ENCODE assay signal across 8 cellular contexts in genomic region chr22:49930596-49931412, GRCh38. TPM values are rescaled to one million over a fixed set of nuclear protein-coding genes. Genes with fewer than 3 reads are reported as not detected.
A peak's percentile ranks its signal among the peaks of the same experiment; 100 is the strongest.
DNase-seq lines count a peak whose midpoint lies in the region; ATAC-seq and TF ChIP-seq lines count a peak whose summit lies in the region.

No MANE protein-coding gene starts in this region.

- H3F3A ChIP-seq in DOHH2 (ENCODE audit: control insufficient read depth, insufficient read depth) = peaks cover 40% of the 10 kb centered on the region

- H3K27me3 ChIP-seq in DOHH2 (ENCODE audit: control insufficient read depth, low read length) (no peaks in the 10 kb centered on the region), psoas muscle (ENCODE audit: insufficient read depth in 3 of 3, low read length in 2 of 3) (peaks cover 0 to 5% (median 0%) of the 10 kb centered on the region in 3 donors)

- no peaks in the 10 kb centered on the region for H3K9me3 Mint-ChIP-seq in HFFc6
- H3K9me3 Mint-ChIP-seq in activated naive CD4-positive, alpha-beta T cell treated with anti-CD3 and anti-CD28 coated beads for 36 hours = no peaks in the 10 kb centered on the region

- H3K36me3 Mint-ChIP-seq in HFFc6 (ENCODE audit: low read depth) = no peaks in the 10 kb centered on the region
- H3K36me3 Mint-ChIP-seq in activated naive CD4-positive, alpha-beta T cell treated with anti-CD3 and anti-CD28 coated beads for 36 hours (ENCODE audit: low read depth) = peaks cover 8% of the 10 kb centered on the region

- H3K4me3 Mint-ChIP-seq in HFFc6 = no peak overlapping the region
- peak overlapping the region; percentile 27 for H3K4me3 Mint-ChIP-seq in activated naive CD4-positive, alpha-beta T cell treated with anti-CD3 and anti-CD28 coated beads for 36 hours

- H3K4me1 Mint-ChIP-seq in HFFc6 (ENCODE audit: low read depth) = peaks cover 7% of the 10 kb centered on the region
- peaks cover 46% of the 10 kb centered on the region for H3K4me1 Mint-ChIP-seq in activated naive CD4-positive, alpha-beta T cell treated with anti-CD3 and anti-CD28 coated beads for 36 hours (ENCODE audit: low read depth)

- CTCF ChIA-PET in activated naive CD4-positive, alpha-beta T cell treated with anti-CD3 and anti-CD28 coated beads for 36 hours (lab: Charles Lee) = interaction anchor here (0.6 to 2.1 kb wide), 18 partner anchors 27 to 260 kb away, joined by 3 to 36 read pairs (median 4); no protein-coding TSS in a partner anchor

- H3K27ac ChIP-seq in DOHH2 (ENCODE audit: low read depth, low read length) (peak overlapping the region; percentile 91), psoas muscle (peak overlapping the region; percentile 19)

- peak; percentile 36 to 59 (median 50) for ATAC-seq in psoas muscle
- no peak for ATAC-seq in GM18517 (IDR thresholded peaks at IDR 0.05; ENCODE audit: unreplicated experiment)

- intact Hi-C loops in activated naive CD4-positive, alpha-beta T cell treated with anti-CD3 and anti-CD28 coated beads for 36 hours (cut with micrococcal nuclease) = loop anchor here (1.0 to 5.0 kb wide), 6 partner anchors 13 to 271 kb away; partner anchors contain the start of genes ALG12, CRELD2 and SELENOO
- intact Hi-C loops in psoas muscle (cut with DNase I) = loop anchor here (1.0 to 10.0 kb wide), 3 partner anchors 62 to 276 kb away; partner anchors contain the start of gene SELENOO (in 1 of the 2)

- WGBS in psoas muscle, 3 donors = 41 to 53% (median 51%) methylated on average over 14 of the region's 14 CpGs

- H3K27ac Mint-ChIP-seq in HFFc6 = no peak overlapping the region
- peak overlapping the region; percentile 67 for H3K27ac Mint-ChIP-seq in activated naive CD4-positive, alpha-beta T cell treated with anti-CD3 and anti-CD28 coated beads for 36 hours

- peaks cover 19% of the 10 kb centered on the region for H3K79me2 ChIP-seq in DOHH2 (ENCODE audit: control insufficient read depth, low read length)

- H3K4me2 ChIP-seq in DOHH2 (ENCODE audit: low read length) = peak overlapping the region; percentile 97

- H3K4me3 ChIP-seq in DOHH2 (ENCODE audit: low read length) (peak overlapping the region; percentile 74), psoas muscle (no peak overlapping the region)

- no peaks in the 10 kb centered on the region for H3K9me2 ChIP-seq in DOHH2 (replicated peaks; ENCODE audit: control insufficient read depth, low read length)

- TF ChIP-seq CTCF in DOHH2 (IDR thresholded peaks at IDR 0.05; ENCODE audit: low read depth, low read length, poor library complexity, severe bottlenecking) (peak; percentile 87), HFFc6 (IDR thresholded peaks at IDR 0.05) (peak; percentile 71), psoas muscle (IDR thresholded peaks at IDR 0.05) (peak; percentile 66)

- peaks cover 1% of the 10 kb centered on the region; the same call in 1 of the 2 replicates for H3K27me3 Mint-ChIP-seq in HFFc6 (ENCODE audit: insufficient read depth)
- no peaks in the 10 kb centered on the region for H3K27me3 Mint-ChIP-seq in activated naive CD4-positive, alpha-beta T cell treated with anti-CD3 and anti-CD28 coated beads for 36 hours (ENCODE audit: low read depth)

- H4K20me1 ChIP-seq in DOHH2 (ENCODE audit: control insufficient read depth, insufficient read depth, low read depth, low read length) = no peaks in the 10 kb centered on the region

- peaks cover 75% of the 10 kb centered on the region for H3K4me1 ChIP-seq in DOHH2 (ENCODE audit: control insufficient read depth, low read length)
- H3K4me1 ChIP-seq in psoas muscle = peaks cover 43% of the 10 kb centered on the region

- H3K36me3 ChIP-seq in DOHH2 (ENCODE audit: control insufficient read depth, low read length) = peaks cover 34% of the 10 kb centered on the region
- peaks cover 0 to 11% of the 10 kb centered on the region in 2 donors for H3K36me3 ChIP-seq in psoas muscle (ENCODE audit: insufficient read depth in 1 of 2, low read depth in 1 of 2)

- DNase-seq in HFFc6 (peak; percentile 66), NOMO-1 treated with DMSO at 0.1 percent for 48 hours (lab: John Stamatoyannopoulos, UW; ENCODE audit: unreplicated experiment) (peak; percentile 90), glomerular endothelial cell (ENCODE audit: extremely low read depth, low read depth, low spot score) (peak; percentile 81), psoas muscle (peak; percentile 60 to 83), NCI-H446 treated with DMSO at 0.1 percent for 48 hours (lab: John Stamatoyannopoulos, UW) (no peak)
- DNase-seq in activated naive CD4-positive, alpha-beta T cell treated with anti-CD3 and anti-CD28 coated beads for 36 hours = peak; percentile 87

- H3K9me3 ChIP-seq in DOHH2 (ENCODE audit: control insufficient read depth, insufficient read depth, low read length) = no peaks in the 10 kb centered on the region
- H3K9me3 ChIP-seq in psoas muscle = no peaks in the 10 kb centered on the region

RNA-seq across cellular contexts. Expression of gene CRELD2, which starts 12.4 kb away (rescaled TPM):
- total RNA-seq in HFFc6 (2021; fragmentation: NEBNext Ultra II Directional; extraction: Animal tissue kit (Norgen Biotek cat#: 25700)) = 10 to 100 TPM; 67.9 to 86.8 (median 78.5) TPM
- total RNA-seq in activated naive CD4-positive, alpha-beta T cell treated with anti-CD3 and anti-CD28 coated beads for 36 hours = 10 to 100 TPM; 15.3 to 16.2 TPM
- total RNA-seq in glomerular endothelial cell (67.8 and 84.8 TPM in 2 replicates), psoas muscle (10 to 100 TPM in 3 of 4 donors, 1 to 10 TPM in 1; 9.9 to 14.0 (median 11.5) TPM)
- polyA plus RNA-seq in psoas muscle = 10 to 100 TPM in 2 of 3 donors, 1 to 10 TPM in 1; 8.8 to 14.1 (median 11.6) TPM

RNA-seq across cellular contexts. Expression of gene ALG12, which starts 12.6 kb away (rescaled TPM):
- total RNA-seq in HFFc6 (2021; fragmentation: NEBNext Ultra II Directional; extraction: Animal tissue kit (Norgen Biotek cat#: 25700)) = 10 to 100 TPM; 17.2 to 25.1 (median 20.2) TPM
- total RNA-seq in activated naive CD4-positive, alpha-beta T cell treated with anti-CD3 and anti-CD28 coated beads for 36 hours = 1 to 10 TPM; 7.4 to 9.6 TPM
- total RNA-seq in glomerular endothelial cell (10.3 and 14.5 TPM in 2 replicates), psoas muscle (10 to 100 TPM in 2 of 4 donors, 1 to 10 TPM in 2; 6.5 to 10.8 (median 8.7) TPM)
- 10 to 100 TPM in 1 of 3 donors, 1 to 10 TPM in 2; 8.0 to 11.0 (median 8.2) TPM for polyA plus RNA-seq in psoas muscle

RNA-seq across cellular contexts. Expression of gene PIM3, which starts 29.8 kb away (rescaled TPM):
- total RNA-seq in HFFc6 (2021; fragmentation: NEBNext Ultra II Directional; extraction: Animal tissue kit (Norgen Biotek cat#: 25700)) = 10 to 100 TPM; 14.8 to 18.8 (median 17.4) TPM
- total RNA-seq in activated naive CD4-positive, alpha-beta T cell treated with anti-CD3 and anti-CD28 coated beads for 36 hours = 100 to 1,000 TPM; 202 to 210 TPM
- total RNA-seq in glomerular endothelial cell (116 and 197 TPM in 2 replicates), psoas muscle (100 to 1,000 TPM in 2 of 4 donors, 10 to 100 TPM in 2; 40.5 to 128 (median 84.5) TPM)
- polyA plus RNA-seq in psoas muscle = 10 to 100 TPM; 66.4 to 84.5 (median 79.0) TPM
